In the genomic region with DNA sequence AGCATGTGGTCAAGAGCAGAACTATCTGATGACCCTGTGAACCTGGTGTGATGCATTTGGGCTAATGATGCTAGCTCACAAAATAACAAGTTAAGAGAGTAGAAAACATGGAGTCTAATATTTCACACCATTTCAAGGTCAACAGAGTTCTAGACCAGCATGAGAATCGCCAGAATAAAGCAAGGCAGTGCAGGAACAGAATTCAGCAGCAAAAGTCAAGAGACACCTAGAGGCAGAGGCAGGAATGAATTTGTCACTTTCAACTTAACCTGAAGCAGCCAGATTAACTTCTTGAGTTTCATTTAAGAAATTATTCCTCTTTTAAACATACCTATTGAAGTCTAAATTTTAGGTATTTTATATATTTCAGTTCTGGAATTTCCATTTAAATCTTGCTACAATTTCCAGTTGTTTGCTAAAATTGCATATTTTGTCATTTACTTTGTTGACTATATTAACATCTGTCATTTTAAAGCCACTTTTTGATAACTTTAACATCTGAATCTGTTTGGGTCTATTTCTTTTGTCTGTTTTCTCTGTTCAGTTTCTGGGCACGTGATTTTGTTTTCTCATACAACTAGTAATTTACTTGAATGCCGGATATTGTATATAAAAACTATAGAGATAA, we compare ENCODE assay signal across 8 cellular contexts. TPM values are rescaled to one million over a fixed set of nuclear protein-coding genes. Genes with fewer than 3 reads are reported as not detected.
DNase-seq lines count a peak whose midpoint lies in the region; ATAC-seq and TF ChIP-seq lines count a peak whose summit lies in the region.
"Had no signal": no experiment of that assay in that cellular context is flagged by ENCODE, and none has a peak within 500 bp of the region (broad histone marks: within the 10 kb centered on the region; RNA-seq: fewer than 3 reads in every experiment).

No MANE protein-coding gene starts in this region.

- H3K4me1 ChIP-seq in adrenal gland (replicated peaks in 1 of 2): no peaks in the 10 kb centered on the region

- H3K36me3 ChIP-seq in adrenal gland (replicated peaks in 1 of 2): no peaks in the 10 kb centered on the region

- no peak overlapping the region for H3K27ac Mint-ChIP-seq in nephron
- H3K27ac Mint-ChIP-seq in effector memory CD8-positive, alpha-beta T cell: no peak overlapping the region

- H3K36me3 Mint-ChIP-seq in nephron (ENCODE audit: low read depth): no peaks in the 10 kb centered on the region
- H3K36me3 Mint-ChIP-seq in effector memory CD8-positive, alpha-beta T cell (ENCODE audit: insufficient read depth): peaks cover 3% of the 10 kb centered on the region

- ATAC-seq in HG02938 (IDR thresholded peaks at IDR 0.05; ENCODE audit: unreplicated experiment) (peak; percentile 67), HG03095 (IDR thresholded peaks at IDR 0.05; ENCODE audit: unreplicated experiment) (no peak)
- no peak for ATAC-seq in effector memory CD8-positive, alpha-beta T cell (replicated peaks)

- no peak overlapping the region for H3K4me3 ChIP-seq in adrenal gland

- no peak for TF ChIP-seq POLR2A in adrenal gland (IDR thresholded peaks at IDR 0.05)

- intact Hi-C loops in adrenal gland (cut with DNase I): no loop called here

- H3K27ac ChIP-seq in VCaP (no peak overlapping the region), adrenal gland (no peak overlapping the region)

- H3K27me3 ChIP-seq in adrenal gland: no peaks in the 10 kb centered on the region

- 39 to 43% (median 42%) methylated on average over 3 of the region's 3 CpGs for WGBS in adrenal gland, 4 donors

- no peaks in the 10 kb centered on the region for H3K9me3 ChIP-seq in adrenal gland (replicated peaks in 1 of 3)

- no peak overlapping the region for H3K4me3 Mint-ChIP-seq in nephron
- no peak overlapping the region for H3K4me3 Mint-ChIP-seq in effector memory CD8-positive, alpha-beta T cell

- no peaks in the 10 kb centered on the region for H3K9me3 Mint-ChIP-seq in nephron
- no peaks in the 10 kb centered on the region for H3K9me3 Mint-ChIP-seq in effector memory CD8-positive, alpha-beta T cell

- no peaks in the 10 kb centered on the region for H3K4me1 Mint-ChIP-seq in nephron
- peaks cover 6 to 7% of the 10 kb centered on the region in 2 donors for H3K4me1 Mint-ChIP-seq in effector memory CD8-positive, alpha-beta T cell (ENCODE audit: low read depth in 2 of 2)

- no peak for DNase-seq in effector memory CD8-positive, alpha-beta T cell
- DNase-seq in adrenal gland: no peak

- TF ChIP-seq CTCF in GM12873 (IDR thresholded peaks at IDR 0.05; ENCODE audit: insufficient read depth, low read depth, low read length, missing control alignments) (peak; percentile 66), VCaP (conservative IDR thresholded peaks at IDR 0.05) (peak; percentile 82), nephron (IDR thresholded peaks at IDR 0.05; ENCODE audit: unreplicated experiment in 3 of 3) (peak; percentile 19 to 37 (median 34)), adrenal gland (IDR thresholded peaks at IDR 0.05) (peak in 3 of 6 experiments; percentile 7 to 39 (median 9))

- H3K27me3 Mint-ChIP-seq in nephron (ENCODE audit: low read depth): peaks cover 18% of the 10 kb centered on the region
- peaks cover 28 to 43% of the 10 kb centered on the region in 2 donors for H3K27me3 Mint-ChIP-seq in effector memory CD8-positive, alpha-beta T cell

RNA-seq across cellular contexts. Expression of a gene that starts 44.2 kb away (rescaled TPM):
- total RNA-seq in adrenal gland: not detected
- not detected for polyA plus RNA-seq in adrenal gland
- polyA plus RNA-seq: esophagus had no signal
